19 cellular contexts compared by ENCODE assay signal in genomic region chr3:140355481-140355880, GRCh38.
"Had no signal": no experiment of that assay in that cellular context is flagged by ENCODE, and none has a peak within 500 bp of the region (broad histone marks: within the 10 kb centered on the region; RNA-seq: fewer than 3 reads in every experiment).

No MANE protein-coding gene starts in this region.

- DNase-seq: colonic mucosa; dermis blood vessel endothelial cell; dorsolateral prefrontal cortex; effector CD4-positive, alpha-beta T cell; effector memory CD4-positive, alpha-beta T cell; foreskin keratinocyte; glutamatergic neuron; head of caudate nucleus; heart right ventricle; hippocampal formation; kidney; kidney glomerular epithelial cell; left cardiac atrium; left lung; left ventricle myocardium superior; lower lobe of right lung; mesenchymal stem cell; mucosa of descending colon had no signal

- H3K27me3 ChIP-seq: colonic mucosa, dorsolateral prefrontal cortex, esophagus muscularis mucosa, foreskin keratinocyte, heart right ventricle, left lung had no signal

- H3K36me3 ChIP-seq: colonic mucosa, esophagus muscularis mucosa, heart right ventricle, left lung, lower lobe of right lung had no signal

- H3K9me3 ChIP-seq: colonic mucosa, esophagus muscularis mucosa, heart right ventricle, left lung, lower lobe of right lung, mucosa of descending colon had no signal

- ATAC-seq: foreskin keratinocyte, heart right ventricle, left lung, left ventricle myocardium superior, lower lobe of right lung, mucosa of descending colon had no signal

- H3K27ac ChIP-seq: colonic mucosa, dorsolateral prefrontal cortex, esophagus muscularis mucosa, foreskin keratinocyte, heart right ventricle, left lung, lower lobe of right lung had no signal

- H3K4me3 ChIP-seq: colonic mucosa, dorsolateral prefrontal cortex, esophagus muscularis mucosa, heart right ventricle, left lung, lower lobe of right lung, mucosa of descending colon had no signal

- H3K4me1 ChIP-seq: colonic mucosa, esophagus muscularis mucosa, foreskin keratinocyte, left lung, lower lobe of right lung had no signal
